Comparison of ENCODE assay signal across 9 cellular contexts in the genomic region with DNA sequence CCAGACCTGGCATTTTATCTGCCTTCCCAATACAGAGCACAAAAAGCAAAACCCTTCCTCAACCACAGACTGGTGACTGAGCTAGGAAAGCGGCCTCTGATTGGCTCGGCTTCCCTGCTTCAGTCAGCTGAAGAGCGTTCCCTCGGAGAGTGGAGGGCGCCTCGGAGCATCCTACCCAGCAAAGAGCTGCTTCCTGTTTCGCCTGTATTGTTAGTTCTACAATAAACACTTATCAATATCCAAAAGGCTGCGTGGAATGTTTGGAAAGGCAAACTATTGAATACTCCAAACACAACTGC.
DNase-seq lines count a peak whose midpoint lies in the region; FAIRE-seq and TF ChIP-seq lines count a peak whose summit lies in the region.
"Had no signal": no experiment of that assay in that cellular context is flagged by ENCODE, and none has a peak within 500 bp of the region (broad histone marks: within the 10 kb centered on the region; RNA-seq: fewer than 3 reads in every experiment).

No MANE protein-coding gene starts in this region.

- no peak for FAIRE-seq in H54 (lab: Jason Lieb, UNC)

- peak overlapping the region; percentile 89 for H3K27ac ChIP-seq in caudate nucleus (ENCODE audit: low read depth, low read length)
- H3K27ac ChIP-seq: psoas muscle had no signal

- DNase-seq in DMS79 (lab: John Stamatoyannopoulos, UW) (peak; percentile 58), NCI-H2029 (lab: John Stamatoyannopoulos, UW) (peak; percentile 22), caudate nucleus (lab: John Stamatoyannopoulos, UW) (peak in 52 of 61 donors; percentile 5 to 90 (median 54)), kidney tubule cell (ENCODE audit: low spot score) (peak; percentile 9), H54 (ENCODE audit: insufficient read length, low spot score) (no peak), T1000 (lab: John Stamatoyannopoulos, UW) (no peak), erythroblast (lab: John Stamatoyannopoulos, UW) (no peak)
- DNase-seq in effector CD4-positive, alpha-beta T cell: no peak

- no peak for TF ChIP-seq POLR2A in H54 (IDR thresholded peaks at IDR 0.05; ENCODE audit: low read depth, low read length)
- TF ChIP-seq POLR2A in erythroblast (IDR thresholded peaks at IDR 0.05; ENCODE audit: low read length): no peak

Comparison
In these comparisons a context has a peak if more than half of its experiments do, and no peak if none do; other contexts are left out.
1. DNase-seq: peak in DMS79 (single experiment), NCI-H2029 (single experiment), caudate nucleus (52 of 61) and kidney tubule cell (single experiment); none in H54 (single experiment), T1000 (single experiment), effector CD4-positive, alpha-beta T cell (single experiment) and erythroblast (0 of 2).